In genomic region chr13:24877531-24877930, GRCh38 we compare ENCODE assay signal across 23 cellular contexts.
"Had no signal": no experiment of that assay in that cellular context is flagged by ENCODE, and none has a peak within 500 bp of the region (broad histone marks: within the 10 kb centered on the region; RNA-seq: fewer than 3 reads in every experiment).

No MANE protein-coding gene starts in this region.

- H3K4me3 ChIP-seq: colonic mucosa, coronary artery, dorsolateral prefrontal cortex, esophagus muscularis mucosa, esophagus squamous epithelium, gastrocnemius medialis, gastroesophageal sphincter, heart left ventricle, heart right ventricle had no signal

- H3K4me1 ChIP-seq: colonic mucosa, esophagus muscularis mucosa, esophagus squamous epithelium, foreskin keratinocyte, gastrocnemius medialis, gastroesophageal sphincter, heart left ventricle, heart right ventricle had no signal

- H3K27ac ChIP-seq: colonic mucosa, coronary artery, dorsolateral prefrontal cortex, epithelial cell of prostate, esophagus muscularis mucosa, esophagus squamous epithelium, foreskin keratinocyte, gastrocnemius medialis, gastroesophageal sphincter, heart left ventricle, heart right ventricle had no signal

- DNase-seq: colonic mucosa; cortex of kidney; dermis blood vessel endothelial cell; dorsolateral prefrontal cortex; effector CD4-positive, alpha-beta T cell; effector CD8-positive, alpha-beta T cell; effector memory CD4-positive, alpha-beta T cell; effector memory CD8-positive, alpha-beta T cell; endodermal cell; erythroblast; esophagus squamous epithelium; foreskin fibroblast; foreskin keratinocyte; foreskin melanocyte; gastrocnemius medialis; glutamatergic neuron; head of caudate nucleus; heart left ventricle; heart right ventricle had no signal

- H3K9me3 ChIP-seq: colonic mucosa, esophagus muscularis mucosa, esophagus squamous epithelium, gastrocnemius medialis, gastroesophageal sphincter, heart left ventricle, heart right ventricle had no signal

- H3K27me3 ChIP-seq: colonic mucosa, foreskin keratinocyte had no signal

- H3K36me3 ChIP-seq: colonic mucosa, esophagus squamous epithelium, gastrocnemius medialis had no signal
